In genomic region chr11:36195496-36196346, GRCh38 we compare ENCODE assay signal across 17 cellular contexts.
DNase-seq lines count a peak whose midpoint lies in the region; ATAC-seq and TF ChIP-seq lines count a peak whose summit lies in the region.
"Had no signal": no experiment of that assay in that cellular context is flagged by ENCODE, and none has a peak within 500 bp of the region (broad histone marks: within the 10 kb centered on the region; RNA-seq: fewer than 3 reads in every experiment).

No MANE protein-coding gene starts in this region.

- WGBS in heart right ventricle, 2 donors: 52 to 61% methylated on average over 5 of the region's 5 CpGs

- TF ChIP-seq POLR2A in gastrocnemius medialis (IDR thresholded peaks at IDR 0.05): no peak

- H3K79me2 ChIP-seq in GM23338 (replicated peaks; ENCODE audit: insufficient read depth): no peaks in the 10 kb centered on the region
- H3K79me2 ChIP-seq in MM.1S (ENCODE audit: low read length): no peaks in the 10 kb centered on the region

- H3K4me2 ChIP-seq in GM23338 (0 out of 2 replicates have a peak overlapping the region, but pooled peaks have one; percentile 19), MM.1S (ENCODE audit: low read depth, low read length) (no peak overlapping the region)

- DNase-seq in GM23338 (ENCODE audit: low spot score) (no peak), adipocyte (ENCODE audit: low read depth) (peak; percentile 74), heart right ventricle (no peak), gastrocnemius medialis (no peak), NCI-H2029 treated with DMSO at 0.1 percent for 48 hours (lab: John Stamatoyannopoulos, UW) (no peak), ascending aorta (ENCODE audit: low spot score in 2 of 2) (no peak), MM.1S (no peak)
- DNase-seq: activated CD4-positive, alpha-beta T cell treated with anti-CD3 and anti-CD28 coated beads, Interleukin-2, amount 50 U/mL, for 48 hours; CD8-positive, alpha-beta memory T cell; effector memory CD8-positive, alpha-beta T cell; head of caudate nucleus; naive thymus-derived CD8-positive, alpha-beta T cell; NCI-H2081 treated with DMSO at 0.1 percent for 48 hours had no signal

- no peaks in the 10 kb centered on the region; the same call in 1 of the 3 replicates for H3K36me3 Mint-ChIP-seq in GM23338 (ENCODE audit: low read depth)
- H3K36me3 Mint-ChIP-seq: CD8-positive, alpha-beta memory T cell; naive thymus-derived CD8-positive, alpha-beta T cell had no signal

- H3K4me1 Mint-ChIP-seq in GM23338: peaks cover 22% of the 10 kb centered on the region
- H3K4me1 Mint-ChIP-seq: CD8-positive, alpha-beta memory T cell; naive thymus-derived CD8-positive, alpha-beta T cell had no signal

- H3K27ac ChIP-seq in GM23338 (ENCODE audit: low read depth) (no peak overlapping the region), heart right ventricle (peak overlapping the region in 3 of 10 donors; percentile 20 to 48 (median 46)), gastrocnemius medialis (peak overlapping the region in 1 of 4 donors; percentile 35), ascending aorta (no peak overlapping the region), MM.1S (ENCODE audit: low read length) (no peak overlapping the region)
- H3K27ac ChIP-seq: SJSA1 had no signal

- no peak overlapping the region for H3K9ac ChIP-seq in adipocyte (ENCODE audit: low read length)
- no peak overlapping the region for H3K9ac ChIP-seq in MM.1S (ENCODE audit: low read length)

- ATAC-seq in GM23338 (peak; percentile 22; the same call in 2 of the 3 replicates), heart right ventricle (peak in 7 of 8 donors; percentile 53 to 85 (median 75)), gastrocnemius medialis (peak; percentile 55 to 60), HG03097 (IDR thresholded peaks at IDR 0.05; ENCODE audit: low FRiP score, unreplicated experiment) (no peak)
- ATAC-seq: effector memory CD8-positive, alpha-beta T cell; naive thymus-derived CD8-positive, alpha-beta T cell had no signal

- no peaks in the 10 kb centered on the region for H3K9me3 ChIP-seq in adipocyte (ENCODE audit: control insufficient read depth, low read length)
- no peaks in the 10 kb centered on the region for H3K9me3 ChIP-seq in heart right ventricle
- no peaks in the 10 kb centered on the region for H3K9me3 ChIP-seq in gastrocnemius medialis
- no peaks in the 10 kb centered on the region for H3K9me3 ChIP-seq in ascending aorta
- H3K9me3 ChIP-seq in MM.1S (replicated peaks; ENCODE audit: insufficient read depth, low read length): no peaks in the 10 kb centered on the region
- H3K9me3 ChIP-seq: SJSA1 had no signal

- no peak overlapping the region for H2AFZ ChIP-seq in GM23338
- H2AFZ ChIP-seq in MM.1S (ENCODE audit: low read length): no peak overlapping the region

- H4K20me1 ChIP-seq in GM23338 (replicated peaks; ENCODE audit: insufficient read depth): no peaks in the 10 kb centered on the region
- no peaks in the 10 kb centered on the region for H4K20me1 ChIP-seq in MM.1S (ENCODE audit: insufficient read depth, low read length)

- no peaks in the 10 kb centered on the region; the same call in 2 of the 3 replicates for H3K9me3 Mint-ChIP-seq in GM23338
- H3K9me3 Mint-ChIP-seq: activated T-helper 2 cell treated with anti-CD3 and anti-CD28 coated beads, Interferon-gamma antibody, Interleukin-2, Interleukin-4, amounts not matched to agents 10 μg/mL and 5 μg/mL and 100 μg/mL, durations not matched to agents 14 hours and 24 hours and 36 hours; CD8-positive, alpha-beta memory T cell; effector memory CD8-positive, alpha-beta T cell; type B pancreatic cell had no signal

- no peak overlapping the region; the same call in 2 of the 3 replicates for H3K4me3 Mint-ChIP-seq in GM23338
- H3K4me3 Mint-ChIP-seq: CD8-positive, alpha-beta memory T cell; effector memory CD8-positive, alpha-beta T cell; naive thymus-derived CD8-positive, alpha-beta T cell; type B pancreatic cell had no signal

- H3F3A ChIP-seq in GM23338 (replicated peaks; ENCODE audit: low read depth) (no peaks in the 10 kb centered on the region), MM.1S (ENCODE audit: insufficient read depth, low read length) (no peaks in the 10 kb centered on the region)

- H3K27me3 ChIP-seq in GM23338 (ENCODE audit: insufficient read depth) (no peaks in the 10 kb centered on the region), adipocyte (replicated peaks; ENCODE audit: control insufficient read depth, insufficient read depth, low read length) (no peaks in the 10 kb centered on the region), heart right ventricle (no peaks in the 10 kb centered on the region), gastrocnemius medialis (no peaks in the 10 kb centered on the region), ascending aorta (no peaks in the 10 kb centered on the region), MM.1S (replicated peaks; ENCODE audit: insufficient read depth, low read length) (no peaks in the 10 kb centered on the region)
- H3K27me3 ChIP-seq: SJSA1 had no signal

- H3K36me3 ChIP-seq in GM23338 (ENCODE audit: insufficient read depth) (no peaks in the 10 kb centered on the region), adipocyte (ENCODE audit: control insufficient read depth, insufficient read depth, low read length, severe bottlenecking) (peaks cover 10% of the 10 kb centered on the region), heart right ventricle (peaks cover 0 to 4% (median 0%) of the 10 kb centered on the region in 9 donors), gastrocnemius medialis (no peaks in the 10 kb centered on the region), ascending aorta (no peaks in the 10 kb centered on the region), MM.1S (replicated peaks; ENCODE audit: insufficient read depth, low read length) (no peaks in the 10 kb centered on the region)
- H3K36me3 ChIP-seq: SJSA1 had no signal

- peak overlapping the region; percentile 53; the same call in 1 of the 2 replicates for H3K27ac Mint-ChIP-seq in GM23338
- H3K27ac Mint-ChIP-seq: activated T-helper 2 cell treated with anti-CD3 and anti-CD28 coated beads, Interferon-gamma antibody, Interleukin-2, Interleukin-4, amounts not matched to agents 10 μg/mL and 5 μg/mL and 100 μg/mL, durations not matched to agents 14 hours and 24 hours and 36 hours; CD8-positive, alpha-beta memory T cell; effector memory CD8-positive, alpha-beta T cell; naive thymus-derived CD8-positive, alpha-beta T cell; type B pancreatic cell had no signal

- intact Hi-C loops in heart right ventricle (cut with DNase I): no loop called here
- intact Hi-C loops in gastrocnemius medialis (cut with DNase I; ENCODE audit: low total_unique reads): no loop called here
- intact Hi-C loops in ascending aorta (cut with DNase I): no loop called here

- H3K4me1 ChIP-seq in GM23338 (ENCODE audit: insufficient read depth): peaks cover 17% of the 10 kb centered on the region
- H3K4me1 ChIP-seq in adipocyte (ENCODE audit: control insufficient read depth, insufficient read depth, low read length): peaks cover 29% of the 10 kb centered on the region
- H3K4me1 ChIP-seq in heart right ventricle: peaks cover 0 to 26% (median 7%) of the 10 kb centered on the region in 9 donors
- peaks cover 12 to 20% of the 10 kb centered on the region in 2 donors for H3K4me1 ChIP-seq in gastrocnemius medialis
- no peaks in the 10 kb centered on the region for H3K4me1 ChIP-seq in ascending aorta
- H3K4me1 ChIP-seq in MM.1S (ENCODE audit: low read length): peaks cover 13% of the 10 kb centered on the region

- TF ChIP-seq CTCF in GM23338 (conservative IDR thresholded peaks at IDR 0.05; ENCODE audit: low read depth in 2 of 2): no peak
- no peak for TF ChIP-seq CTCF in heart right ventricle (IDR thresholded peaks at IDR 0.05)
- no peak for TF ChIP-seq CTCF in gastrocnemius medialis (IDR thresholded peaks at IDR 0.05 in 4 of 5, conservative IDR thresholded peaks at IDR 0.05 in 1 of 5)
- no peak for TF ChIP-seq CTCF in ascending aorta (IDR thresholded peaks at IDR 0.05)
- TF ChIP-seq CTCF in MM.1S (IDR thresholded peaks at IDR 0.05; ENCODE audit: low read length): no peak

- H3K9me2 ChIP-seq in GM23338 (ENCODE audit: insufficient read depth) (peaks cover 1% of the 10 kb centered on the region), MM.1S (replicated peaks; ENCODE audit: insufficient read depth, low read length) (no peaks in the 10 kb centered on the region)

- in situ Hi-C loops in gastrocnemius medialis (cut with MboI; ENCODE audit: low sequenced_read_pairs in 4 of 4): no loop called here

- peaks cover 8% of the 10 kb centered on the region for H3K27me3 Mint-ChIP-seq in GM23338 (ENCODE audit: insufficient read depth, low read depth, poor library complexity)
- H3K27me3 Mint-ChIP-seq: type B pancreatic cell had no signal

- no peak overlapping the region for H3K4me3 ChIP-seq in GM23338
- H3K4me3 ChIP-seq in adipocyte (ENCODE audit: low read length): peak overlapping the region; percentile 30
- H3K4me3 ChIP-seq in heart right ventricle: peak overlapping the region in 2 of 10 donors; percentile 4 to 5
- H3K4me3 ChIP-seq in gastrocnemius medialis: no peak overlapping the region
- no peak overlapping the region for H3K4me3 ChIP-seq in ascending aorta
- no peak overlapping the region for H3K4me3 ChIP-seq in MM.1S (ENCODE audit: low read length)
- H3K4me3 ChIP-seq: SJSA1 had no signal
